In genomic region chr16:70800306-70800705, GRCh38 we compare ENCODE assay signal across 8 cellular contexts. TPM values are rescaled to one million over a fixed set of nuclear protein-coding genes. Genes with fewer than 3 reads are reported as not detected.
A peak's percentile ranks its signal among the peaks of the same experiment; 100 is the strongest.
DNase-seq lines count a peak whose midpoint lies in the region; ATAC-seq and TF ChIP-seq lines count a peak whose summit lies in the region.

No MANE protein-coding gene starts in this region.

- peaks cover 44% of the 10 kb centered on the region for H3K4me1 Mint-ChIP-seq in activated CD4-positive, alpha-beta memory T cell treated with anti-CD3 and anti-CD28 coated beads, Interleukin-2, amount 10 ng/mL, durations not matched to agents 7 days and 5 days
- peaks cover 24% of the 10 kb centered on the region for H3K4me1 Mint-ChIP-seq in stimulated activated naive CD8-positive, alpha-beta T cell treated with anti-CD3 and anti-CD28 coated beads, Interleukin-15, Interleukin-2, amounts not matched to agents 100 ng/mL and 50 ng/mL, for 24 hours (ENCODE audit: low read depth)

- H3K4me3 Mint-ChIP-seq in activated CD4-positive, alpha-beta memory T cell treated with anti-CD3 and anti-CD28 coated beads, Interleukin-2, amount 10 ng/mL, durations not matched to agents 7 days and 5 days = peak overlapping the region; percentile 95
- peak overlapping the region; percentile 93 for H3K4me3 Mint-ChIP-seq in stimulated activated naive CD8-positive, alpha-beta T cell treated with anti-CD3 and anti-CD28 coated beads, Interleukin-15, Interleukin-2, amounts not matched to agents 100 ng/mL and 50 ng/mL, for 24 hours

- no peak for DNase-seq in cardiac muscle cell (ENCODE audit: low read depth in 1 of 2, low spot score in 1 of 2)
- DNase-seq in Right ventricle myocardium superior = no peak
- DNase-seq in activated CD4-positive, alpha-beta memory T cell treated with anti-CD3 and anti-CD28 coated beads, Interleukin-2, amount 10 ng/mL, durations not matched to agents 7 days and 5 days = peak; percentile 22
- no peak for DNase-seq in ecto neural progenitor cell (ENCODE audit: low spot score)
- DNase-seq in hippocampal formation (lab: John Stamatoyannopoulos, UW) = no peak

- H3K4me3 ChIP-seq in cardiac muscle cell (peak overlapping the region; percentile 84), iPS-18c (ENCODE audit: insufficient read depth, low read depth, low read length) (peak overlapping the region; percentile 96)

- POLR2A ChIA-PET in activated CD4-positive, alpha-beta memory T cell treated with anti-CD3 and anti-CD28 coated beads, Interleukin-2, amount 10 ng/mL, durations not matched to agents 7 days and 5 days (lab: Charles Lee) = interaction anchor here (0.9 to 2.1 kb wide), 8 partner anchors 8 to 488 kb away, joined by 3 to 10 read pairs (median 4); partner anchors contain the start of gene CMTR2

- H3K27me3 ChIP-seq in cardiac muscle cell = peaks cover 20% of the 10 kb centered on the region

- no peaks in the 10 kb centered on the region for H3K27me3 Mint-ChIP-seq in activated CD4-positive, alpha-beta memory T cell treated with anti-CD3 and anti-CD28 coated beads, Interleukin-2, amount 10 ng/mL, durations not matched to agents 7 days and 5 days
- no peaks in the 10 kb centered on the region for H3K27me3 Mint-ChIP-seq in stimulated activated naive CD8-positive, alpha-beta T cell treated with anti-CD3 and anti-CD28 coated beads, Interleukin-15, Interleukin-2, amounts not matched to agents 100 ng/mL and 50 ng/mL, for 24 hours

- peaks cover 4% of the 10 kb centered on the region for H3K4me1 ChIP-seq in cardiac muscle cell (ENCODE audit: low read depth)

- CTCF ChIA-PET in activated CD4-positive, alpha-beta memory T cell treated with anti-CD3 and anti-CD28 coated beads, Interleukin-2, amount 10 ng/mL, durations not matched to agents 7 days and 5 days (lab: Charles Lee) = interaction anchor here (1.1 kb wide), 1 partner anchor 29 kb away, joined by 5 read pairs; no protein-coding TSS in a partner anchor

- peak overlapping the region; percentile 78 for H3K27ac Mint-ChIP-seq in activated CD4-positive, alpha-beta memory T cell treated with anti-CD3 and anti-CD28 coated beads, Interleukin-2, amount 10 ng/mL, durations not matched to agents 7 days and 5 days
- H3K27ac Mint-ChIP-seq in stimulated activated naive CD8-positive, alpha-beta T cell treated with anti-CD3 and anti-CD28 coated beads, Interleukin-15, Interleukin-2, amounts not matched to agents 100 ng/mL and 50 ng/mL, for 24 hours = peak overlapping the region; percentile 81

- no peaks in the 10 kb centered on the region for H3K36me3 Mint-ChIP-seq in activated CD4-positive, alpha-beta memory T cell treated with anti-CD3 and anti-CD28 coated beads, Interleukin-2, amount 10 ng/mL, durations not matched to agents 7 days and 5 days (ENCODE audit: low read depth)
- H3K36me3 Mint-ChIP-seq in stimulated activated naive CD8-positive, alpha-beta T cell treated with anti-CD3 and anti-CD28 coated beads, Interleukin-15, Interleukin-2, amounts not matched to agents 100 ng/mL and 50 ng/mL, for 24 hours (ENCODE audit: low read depth) = peaks cover 6% of the 10 kb centered on the region

- H3K36me3 ChIP-seq in cardiac muscle cell = no peaks in the 10 kb centered on the region

- H3K9me3 ChIP-seq in cardiac muscle cell (ENCODE audit: low read depth) (no peaks in the 10 kb centered on the region), iPS-18c (ENCODE audit: control insufficient read depth, insufficient read depth, low read length) (no peaks in the 10 kb centered on the region)

- intact Hi-C loops in Right ventricle myocardium superior (cut with DNase I) = no loop called here

- ATAC-seq in Right ventricle myocardium superior (ENCODE audit: poor library complexity) (no peak), HG03039 (IDR thresholded peaks at IDR 0.05; ENCODE audit: unreplicated experiment) (no peak)

- H3K27ac ChIP-seq in cardiac muscle cell = peak overlapping the region; percentile 87

- TF ChIP-seq CTCF in cardiac muscle cell (IDR thresholded peaks at IDR 0.05; ENCODE audit: low read depth, low read length) = no peak

- H3K9me3 Mint-ChIP-seq in activated CD4-positive, alpha-beta memory T cell treated with anti-CD3 and anti-CD28 coated beads, Interleukin-2, amount 10 ng/mL, durations not matched to agents 7 days and 5 days = peaks cover 2% of the 10 kb centered on the region
- no peaks in the 10 kb centered on the region for H3K9me3 Mint-ChIP-seq in stimulated activated naive CD8-positive, alpha-beta T cell treated with anti-CD3 and anti-CD28 coated beads, Interleukin-15, Interleukin-2, amounts not matched to agents 100 ng/mL and 50 ng/mL, for 24 hours

RNA-seq across cellular contexts. Expression of gene VAC14, which starts 0.7 kb away (rescaled TPM):
- total RNA-seq in cardiac muscle cell (62.8 and 86.6 TPM in 2 replicates), Right ventricle myocardium superior (17.4 TPM)
- polyA plus RNA-seq in cardiac muscle cell = 63.9 and 78.9 TPM in 2 replicates
- total RNA-seq in activated CD4-positive, alpha-beta memory T cell treated with anti-CD3 and anti-CD28 coated beads, Interleukin-2, amount 10 ng/mL, durations not matched to agents 7 days and 5 days = 10 to 100 TPM; 26.7 to 28.0 TPM
